Comparison of ENCODE assay signal across 25 cellular contexts in the genomic region with DNA sequence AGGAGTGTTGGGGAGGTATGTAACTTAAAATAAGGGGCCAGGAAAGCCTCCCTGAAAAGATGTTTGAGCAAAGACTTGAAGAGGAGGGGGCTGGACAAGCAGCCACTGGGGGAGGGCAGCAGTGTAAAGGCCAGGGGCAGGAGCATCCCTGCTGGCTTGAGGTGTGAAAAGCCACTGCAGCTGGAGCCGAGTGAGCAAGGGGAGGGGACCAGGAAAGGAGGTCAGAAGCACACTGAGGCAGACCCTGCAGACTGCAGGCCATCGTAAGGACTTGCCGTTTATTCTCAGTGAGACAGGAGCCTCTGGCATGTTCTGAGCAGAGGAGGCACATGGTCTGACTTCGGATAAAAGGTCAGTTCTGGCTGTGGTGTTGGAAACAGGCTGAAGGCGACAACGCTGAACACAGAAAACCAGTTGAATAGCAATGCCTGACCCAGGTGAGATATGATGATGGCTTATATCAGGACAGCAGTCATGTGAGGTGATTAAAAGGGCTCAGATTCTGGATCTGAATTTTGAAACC.
"Had no signal": no experiment of that assay in that cellular context is flagged by ENCODE, and none has a peak within 500 bp of the region (broad histone marks: within the 10 kb centered on the region; RNA-seq: fewer than 3 reads in every experiment).

No MANE protein-coding gene starts in this region.

- DNase-seq: activated B cell treated with CpG ODN at 0.5 μM for 24 hours; activated CD4-positive, alpha-beta T cell treated with anti-CD3 and anti-CD28 coated beads for 1 hour; activated CD4-positive, alpha-beta T cell treated with anti-CD3 and anti-CD28 coated beads, Interleukin-2, amount 10 ng/mL, durations not matched to agents 24 days and 14 days; activated CD4-positive, alpha-beta T cell treated with anti-CD3 and anti-CD28 coated beads, Interleukin-2, amount 50 U/mL, for 48 hours; activated CD8-positive, alpha-beta memory T cell treated with anti-CD3 and anti-CD28 coated beads, Interleukin-2, amount 10 ng/mL, durations not matched to agents 7 days and 5 days; activated effector memory CD4-positive, alpha-beta T cell treated with anti-CD3 and anti-CD28 coated beads, Interleukin-2, amount 50 U/mL, for 16 hours; activated naive CD4-positive, alpha-beta T cell treated with Interleukin-2 at 50 U/mL for 16 hours; activated naive CD8-positive, alpha-beta T cell treated with anti-CD3 and anti-CD28 coated beads, Interleukin-2, amount 50 U/mL, for 24 hours; activated T-cell treated with anti-CD3 and anti-CD28 coated beads, Interleukin-2, amount 50 U/mL, for 24 hours; amniotic stem cell; body of pancreas; MM.1S; NCI-H1105; NCI-H1436 treated with DMSO at 0.1 percent for 48 hours; NCI-H187; NCI-H2081; NCI-H510A treated with DMSO at 0.1 percent for 48 hours; NCI-H69; NK-92 treated with Interleukin-12 subunit alpha and Interleukin-12 subunit beta, amount 100 ng/mL, for 24 hours; SHP77 treated with DMSO at 0.1 percent for 48 hours; T-helper 17 cell; T-helper 9 cell had no signal

- H3K36me3 ChIP-seq: ascending aorta had no signal

- H3K4me1 ChIP-seq: ascending aorta, body of pancreas had no signal

- H3K27me3 ChIP-seq: ascending aorta, body of pancreas had no signal

- H3K4me1 Mint-ChIP-seq: activated B cell treated with CpG ODN at 0.5 μM for 24 hours; activated CD4-positive, alpha-beta T cell treated with anti-CD3 and anti-CD28 coated beads, Interleukin-2, amount 10 ng/mL, durations not matched to agents 24 days and 14 days; activated CD8-positive, alpha-beta memory T cell treated with anti-CD3 and anti-CD28 coated beads, Interleukin-2, amount 10 ng/mL, durations not matched to agents 7 days and 5 days; central memory CD8-positive, alpha-beta T cell; T-helper 17 cell had no signal

- H3K27me3 Mint-ChIP-seq: activated B cell treated with CpG ODN at 0.5 μM for 24 hours; activated CD4-positive, alpha-beta T cell treated with anti-CD3 and anti-CD28 coated beads, Interleukin-2, amount 10 ng/mL, durations not matched to agents 24 days and 14 days; activated CD8-positive, alpha-beta memory T cell treated with anti-CD3 and anti-CD28 coated beads, Interleukin-2, amount 10 ng/mL, durations not matched to agents 7 days and 5 days; activated naive CD8-positive, alpha-beta T cell treated with anti-CD3 and anti-CD28 coated beads, Interleukin-2, amount 50 U/mL, for 24 hours; activated T-cell treated with anti-CD3 and anti-CD28 coated beads, Interleukin-2, amount 50 U/mL, for 24 hours; central memory CD8-positive, alpha-beta T cell; T-helper 17 cell had no signal

- H3K27ac Mint-ChIP-seq: activated B cell treated with CpG ODN at 0.5 μM for 24 hours; activated CD4-positive, alpha-beta T cell treated with anti-CD3 and anti-CD28 coated beads, Interleukin-2, amount 10 ng/mL, durations not matched to agents 24 days and 14 days; activated CD8-positive, alpha-beta memory T cell treated with anti-CD3 and anti-CD28 coated beads, Interleukin-2, amount 10 ng/mL, durations not matched to agents 7 days and 5 days; activated naive CD4-positive, alpha-beta T cell treated with anti-CD3 and anti-CD28 coated beads, Interleukin-2, amount 50 U/mL, for 72 hours; activated naive CD8-positive, alpha-beta T cell treated with anti-CD3 and anti-CD28 coated beads, Interleukin-2, amount 50 U/mL, for 24 hours; activated T-cell treated with anti-CD3 and anti-CD28 coated beads, Interleukin-2, amount 50 U/mL, for 24 hours had no signal

- H3K4me3 ChIP-seq: ascending aorta, body of pancreas had no signal

- H3K4me3 Mint-ChIP-seq: activated B cell treated with CpG ODN at 0.5 μM for 24 hours; activated CD4-positive, alpha-beta T cell treated with anti-CD3 and anti-CD28 coated beads, Interleukin-2, amount 10 ng/mL, durations not matched to agents 24 days and 14 days; activated CD8-positive, alpha-beta memory T cell treated with anti-CD3 and anti-CD28 coated beads, Interleukin-2, amount 10 ng/mL, durations not matched to agents 7 days and 5 days; activated naive CD8-positive, alpha-beta T cell treated with anti-CD3 and anti-CD28 coated beads, Interleukin-2, amount 50 U/mL, for 24 hours; activated T-cell treated with anti-CD3 and anti-CD28 coated beads, Interleukin-2, amount 50 U/mL, for 24 hours; central memory CD8-positive, alpha-beta T cell; T-helper 17 cell had no signal

- H3K27ac ChIP-seq: ascending aorta, body of pancreas had no signal
